Comparison of ENCODE assay signal across 13 cellular contexts in genomic region chr9:126886194-126886830, GRCh38.
"Had no signal": no experiment of that assay in that cellular context is flagged by ENCODE, and none has a peak within 500 bp of the region (broad histone marks: within the 10 kb centered on the region; RNA-seq: fewer than 3 reads in every experiment).

No MANE protein-coding gene starts in this region.

- H3K4me3 ChIP-seq: left lung, pancreas had no signal

- H3K9me3 Mint-ChIP-seq: activated T-cell treated with anti-CD3 and anti-CD28 coated beads, Interleukin-2, amount 50 U/mL, for 72 hours; neural crest cell had no signal

- DNase-seq: activated CD4-positive, alpha-beta T cell treated with anti-CD3 and anti-CD28 coated beads, Interleukin-2, amount 50 U/mL, for 4 hours; activated CD4-positive, CD25-positive, alpha-beta regulatory T cell treated with anti-CD3 and anti-CD28 coated beads, Interleukin-2, amount 50 U/mL, for 72 hours; activated gamma-delta T cell treated with Interleukin-2 at 50 U/mL for 16 hours; activated T-cell treated with anti-CD3 and anti-CD28 coated beads, Interleukin-2, amount 50 U/mL, for 72 hours; central memory CD4-positive, alpha-beta T cell; cortex of kidney; effector memory CD4-positive, alpha-beta T cell; hypothalamus; left lung; pancreas; small intestine; T-helper 2 cell had no signal

- H3K4me3 Mint-ChIP-seq: activated T-cell treated with anti-CD3 and anti-CD28 coated beads, Interleukin-2, amount 50 U/mL, for 72 hours; neural crest cell had no signal

- H3K9me3 ChIP-seq: left lung, pancreas had no signal

- H3K4me1 ChIP-seq: pancreas had no signal

- H3K27ac Mint-ChIP-seq: activated T-cell treated with anti-CD3 and anti-CD28 coated beads, Interleukin-2, amount 50 U/mL, for 72 hours had no signal

- H3K27me3 ChIP-seq: left lung, pancreas had no signal

- ATAC-seq: activated T-cell treated with anti-CD3 and anti-CD28 coated beads, Interleukin-2, amount 50 U/mL, for 72 hours; left lung; pancreas had no signal

- H3K27ac ChIP-seq: pancreas had no signal
